Comparison of ENCODE assay signal across 22 cellular contexts in genomic region chrX:10582945-10583344, GRCh38. TPM values are rescaled to one million over a fixed set of nuclear protein-coding genes. Genes with fewer than 3 reads are reported as not detected.
DNase-seq lines count a peak whose midpoint lies in the region; FAIRE-seq and TF ChIP-seq lines count a peak whose summit lies in the region.
"Had no signal": no experiment of that assay in that cellular context is flagged by ENCODE, and none has a peak within 500 bp of the region (broad histone marks: within the 10 kb centered on the region; RNA-seq: fewer than 3 reads in every experiment).

No MANE protein-coding gene starts in this region.

- H3K27ac ChIP-seq in adrenal gland: no peak overlapping the region
- H3K27ac ChIP-seq: BLaER1, stomach had no signal

- no peaks in the 10 kb centered on the region for H3K27me3 ChIP-seq in adrenal gland
- H3K27me3 ChIP-seq: stomach had no signal

- no peaks in the 10 kb centered on the region for H3K9me3 ChIP-seq in adrenal gland (replicated peaks in 1 of 3)

- H3K4me3 ChIP-seq in adrenal gland: no peak overlapping the region
- H3K4me3 ChIP-seq: BLaER1, stomach had no signal

- no peak for FAIRE-seq in RCC 7860 (lab: Jason Lieb, UNC)
- FAIRE-seq: G401.6 had no signal

- TF ChIP-seq POLR2A in erythroblast (IDR thresholded peaks at IDR 0.05; ENCODE audit: low read length): no peak
- TF ChIP-seq POLR2A in adrenal gland (IDR thresholded peaks at IDR 0.05): no peak

- no peaks in the 10 kb centered on the region for H3K36me3 ChIP-seq in adrenal gland (replicated peaks in 1 of 2)
- H3K36me3 ChIP-seq: BLaER1, stomach had no signal

- intact Hi-C loops in adrenal gland (cut with DNase I): no loop called here

- no peak for TF ChIP-seq CTCF in adrenal gland (IDR thresholded peaks at IDR 0.05)

- no peaks in the 10 kb centered on the region for H3K4me1 ChIP-seq in adrenal gland (replicated peaks in 1 of 2)
- H3K4me1 ChIP-seq: BLaER1 had no signal

- DNase-seq in ELR (ENCODE audit: low read depth) (peak; percentile 56), RCC 7860 (ENCODE audit: low spot score) (peak; percentile 33), erythroblast (lab: John Stamatoyannopoulos, UW) (peak; percentile 26 to 55), pulmonary artery endothelial cell (ENCODE audit: low read depth, low spot score) (peak; percentile 8), adrenal gland (no peak), iPS-NIHi7 (ENCODE audit: extremely low spot score) (no peak), activated gamma-delta T cell (lab: John Stamatoyannopoulos, UW) (no peak)
- DNase-seq in activated effector memory CD4-positive, alpha-beta T cell treated with Interleukin-2 at 50 U/mL for 16 hours: no peak
- DNase-seq: activated CD4-positive, alpha-beta T cell treated with anti-CD3 and anti-CD28 coated beads for 48 hours; cerebellar nuclear complex; effector CD8-positive, alpha-beta T cell; foreskin melanocyte; kidney glomerular epithelial cell; natural killer cell; NCI-H187; NCI-H446; NK-92 treated with Interleukin-12 subunit alpha and Interleukin-12 subunit beta, amount 100 ng/mL, for 24 hours; RPMI8226; stimulated activated CD4-positive, alpha-beta T cell treated with anti-CD3 and anti-CD28 coated beads, Interleukin-4, amount 100 ng/mL, for 24 hours; stomach had no signal

RNA-seq across cellular contexts. Expression of gene MID1, which starts 37.4 kb away (rescaled TPM):
- total RNA-seq in pulmonary artery endothelial cell (11.4 and 19.9 TPM in 2 replicates), adrenal gland (10 to 100 TPM in 4 of 8 donors, 1 to 10 TPM in 4; 6.5 to 19.4 (median 10.6) TPM)
- 1 to 10 TPM; 3.6 to 5.4 (median 3.7) TPM for polyA plus RNA-seq in adrenal gland
- total RNA-seq: natural killer cell had no signal

Comparison
In these comparisons a context has a peak if more than half of its experiments do, and no peak if none do; other contexts are left out.
1. DNase-seq: peak in ELR (single experiment), RCC 7860 (single experiment), erythroblast (2 of 2) and pulmonary artery endothelial cell (single experiment); none in adrenal gland (0 of 7), iPS-NIHi7 (single experiment), activated gamma-delta T cell (single experiment) and activated effector memory CD4-positive, alpha-beta T cell treated with Interleukin-2 at 50 U/mL for 16 hours (single experiment).